In genomic region chr17:15883617-15884111, GRCh38 we compare ENCODE assay signal across 14 cellular contexts.
DNase-seq lines count a peak whose midpoint lies in the region; ATAC-seq lines count a peak whose summit lies in the region.
"Had no signal": no experiment of that assay in that cellular context is flagged by ENCODE, and none has a peak within 500 bp of the region (broad histone marks: within the 10 kb centered on the region; RNA-seq: fewer than 3 reads in every experiment).

No MANE protein-coding gene starts in this region.

- DNase-seq in Caki2 (ENCODE audit: low read depth) (peak; percentile 7), M059J (ENCODE audit: low read depth) (peak; percentile 92), astrocyte of the hippocampus (ENCODE audit: low read depth, low spot score) (peak; percentile 61), myocyte (ENCODE audit: low read depth) (peak; percentile 34), hypothalamus (lab: John Stamatoyannopoulos, UW) (no peak), NCI-H510A (lab: John Stamatoyannopoulos, UW) (no peak)
- DNase-seq: activated CD8-positive, alpha-beta memory T cell treated with anti-CD3 and anti-CD28 coated beads, Interleukin-2, amount 50 U/mL, for 4 hours; DMS 273 treated with DMSO at 0.1 percent for 48 hours; H9; NCI-H2227 treated with DMSO at 0.1 percent for 48 hours; stimulated activated CD4-positive, alpha-beta T cell treated with anti-CD3 and anti-CD28 coated beads, Interleukin-2, amount 100 ng/mL, for 48 hours; transverse colon had no signal

- no peak for ATAC-seq in GM19324 (IDR thresholded peaks at IDR 0.05; ENCODE audit: low FRiP score, unreplicated experiment)
- ATAC-seq in GM21526 (IDR thresholded peaks at IDR 0.05; ENCODE audit: low FRiP score, unreplicated experiment), result no peak

- in situ Hi-C loops in Caki2 (cut with HindIII; ENCODE audit: low pct_unique_long_range_greater_than_20kb, low sequenced_read_pairs), result no loop called here

Comparison
In these comparisons a context has a peak if more than half of its experiments do, and no peak if none do; other contexts are left out.
1. DNase-seq: peak in Caki2 (single experiment), M059J (single experiment), astrocyte of the hippocampus (single experiment) and myocyte (single experiment); none in hypothalamus (0 of 51) and NCI-H510A (single experiment).